Comparison of ENCODE assay signal across 8 cellular contexts in genomic region chr1:246930830-246931548, GRCh38. TPM values are rescaled to one million over a fixed set of nuclear protein-coding genes. Genes with fewer than 3 reads are reported as not detected.
DNase-seq lines count a peak whose midpoint lies in the region; ATAC-seq and TF ChIP-seq lines count a peak whose summit lies in the region.

No MANE protein-coding gene starts in this region.

- peak overlapping the region; percentile 94 for H3K4me3 Mint-ChIP-seq in type B pancreatic cell

- no peak for TF ChIP-seq EP300 in gastroesophageal sphincter (IDR thresholded peaks at IDR 0.05)

- no peaks in the 10 kb centered on the region for H3K27me3 Mint-ChIP-seq in type B pancreatic cell

- peak overlapping the region; percentile 85 to 99 (median 98) for H3K27ac ChIP-seq in gastroesophageal sphincter

- H3K36me3 ChIP-seq in gastroesophageal sphincter: peaks cover 0 to 12% of the 10 kb centered on the region in 2 donors

- WGBS in gastroesophageal sphincter (ENCODE audit: low coverage in 1 of 2), 2 donors: 0% methylated on average over 7 to 13 of the region's 76 CpGs

- H3K27me3 ChIP-seq in gastroesophageal sphincter: no peaks in the 10 kb centered on the region

- H3K4me1 Mint-ChIP-seq in type B pancreatic cell (ENCODE audit: unreplicated experiment): peaks cover 13% of the 10 kb centered on the region

- TF ChIP-seq CTCF in gastroesophageal sphincter (IDR thresholded peaks at IDR 0.05): peak in 3 of 4 experiments; percentile 9 to 42 (median 18)
- peak; percentile 30 for TF ChIP-seq CTCF in type B pancreatic cell (conservative IDR thresholded peaks at IDR 0.05)

- H3K9me3 Mint-ChIP-seq in type B pancreatic cell: peaks cover 2% of the 10 kb centered on the region

- H3K27ac Mint-ChIP-seq in type B pancreatic cell: peak overlapping the region; percentile 89

- peaks cover 24% of the 10 kb centered on the region for H3K36me3 Mint-ChIP-seq in type B pancreatic cell

- H3K9me3 ChIP-seq in gastroesophageal sphincter: no peaks in the 10 kb centered on the region

- peak in 10 of 14 donors; percentile 27 to 72 (median 43) for DNase-seq in C1 segment of cervical spinal cord (lab: John Stamatoyannopoulos, UW)
- DNase-seq in activated naive CD4-positive, alpha-beta T cell treated with Interleukin-2 at 50 U/mL for 16 hours: peak; percentile 61
- DNase-seq in nucleus accumbens (lab: John Stamatoyannopoulos, UW): peak in 36 of 56 donors; percentile 10 to 61 (median 38)
- DNase-seq in type B pancreatic cell (ENCODE audit: extremely low spot score, unreplicated experiment): peak; percentile 72

- no peak for TF ChIP-seq POLR2A in gastroesophageal sphincter (IDR thresholded peaks at IDR 0.05)

- peak; percentile 21 for ATAC-seq in GM18873 (IDR thresholded peaks at IDR 0.05; ENCODE audit: low FRiP score, unreplicated experiment)
- peak; percentile 10 for ATAC-seq in HG03108 (IDR thresholded peaks at IDR 0.05; ENCODE audit: unreplicated experiment)
- ATAC-seq in gastroesophageal sphincter: peak; percentile 20

- H3K4me1 ChIP-seq in gastroesophageal sphincter: peaks cover 0 to 52% (median 14%) of the 10 kb centered on the region in 3 donors

- H3K4me3 ChIP-seq in gastroesophageal sphincter: peak overlapping the region; percentile 72 to 99

TF ChIP-seq in PFSK-1, 5 proteins besides CTCF, POLR2A, EP300 and RAD21:
- TF ChIP-seq SIN3A (IDR thresholded peaks at IDR 0.05; ENCODE audit: borderline replicate concordance, insufficient read depth, low read length): peak; percentile 28; the same call in 1 of the 2 replicates
- no peak for TF ChIP-seq POLR2AphosphoS5 (IDR thresholded peaks at IDR 0.05; ENCODE audit: low read depth, low read length)
TF ChIP-seq in PFSK-1: peak in this region for 1.

RNA-seq across cellular contexts. Expression of gene AHCTF1, which starts 0.8 kb away (rescaled TPM):
- 26.3 TPM for polyA plus RNA-seq in PFSK-1 (2012; ENCODE audit: insufficient read length, low read depth)
- total RNA-seq in gastroesophageal sphincter (10 to 100 TPM; 37.4 to 69.6 (median 45.2) TPM), type B pancreatic cell (ENCODE audit: low replicate concordance) (27.0 and 34.9 TPM in 2 replicates)

Comparison
In these comparisons a context has a peak if more than half of its experiments do, and no peak if none do; other contexts are left out.
1. Peak in every context shown above with its lines: DNase-seq, ATAC-seq, H3K4me3 ChIP-seq and H3K27ac ChIP-seq.